In the genomic region with DNA sequence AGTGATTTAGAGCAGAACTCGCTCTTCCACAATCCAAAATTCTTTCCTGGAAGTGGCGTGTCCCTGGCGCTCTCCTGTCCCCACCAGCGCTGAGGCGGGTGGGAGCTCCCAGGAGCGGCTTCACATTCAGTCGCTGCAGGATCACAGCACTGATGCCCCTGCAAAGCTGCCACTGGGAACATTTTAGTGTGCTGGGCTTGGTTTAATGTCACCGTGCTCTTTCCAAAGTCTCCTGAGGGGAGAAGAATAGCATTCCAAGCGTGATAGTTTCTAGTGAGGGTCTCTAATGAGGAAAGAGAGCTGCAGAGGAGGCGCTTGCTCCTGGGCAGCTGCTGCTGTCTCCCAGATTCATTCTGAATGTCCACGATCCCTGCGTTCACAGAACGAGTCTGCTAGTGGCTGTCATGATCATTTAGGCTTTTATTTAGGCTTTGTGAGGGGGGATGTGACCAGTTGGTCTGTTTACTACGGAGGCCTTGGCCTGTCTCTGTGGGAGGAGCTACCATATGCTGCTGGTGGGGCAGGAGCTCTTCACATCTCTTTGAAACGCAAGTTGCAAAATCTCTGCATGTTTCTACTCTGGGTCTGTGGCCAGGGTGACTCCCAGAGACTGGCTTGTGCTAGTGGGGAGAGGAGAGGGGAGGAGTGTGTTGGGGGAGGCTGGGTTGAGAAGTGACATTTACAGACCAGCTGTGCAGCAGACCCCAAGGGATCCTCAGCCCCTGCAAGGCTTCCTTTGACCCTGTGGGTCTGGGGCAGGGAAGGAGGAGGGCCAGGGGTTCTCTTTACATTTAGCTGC, we compare ENCODE assay signal across 17 cellular contexts. TPM values are rescaled to one million over a fixed set of nuclear protein-coding genes. Genes with fewer than 3 reads are reported as not detected.
A peak's percentile ranks its signal among the peaks of the same experiment; 100 is the strongest.
DNase-seq lines count a peak whose midpoint lies in the region; ATAC-seq, FAIRE-seq and TF ChIP-seq lines count a peak whose summit lies in the region.
"Had no signal": no experiment of that assay in that cellular context is flagged by ENCODE, and none has a peak within 500 bp of the region (broad histone marks: within the 10 kb centered on the region; RNA-seq: fewer than 3 reads in every experiment).

No MANE protein-coding gene starts in this region.

- H3K36me3 Mint-ChIP-seq in activated T-cell treated with anti-CD3 and anti-CD28 coated beads, Interleukin-2, amount 50 U/mL, for 72 hours (ENCODE audit: insufficient read depth in 2 of 2) = no peaks in the 10 kb centered on the region
- H3K36me3 Mint-ChIP-seq: activated naive CD8-positive, alpha-beta T cell treated with anti-CD3 and anti-CD28 coated beads for 36 hours had no signal

- no peaks in the 10 kb centered on the region for H3K4me1 Mint-ChIP-seq in activated T-cell treated with anti-CD3 and anti-CD28 coated beads, Interleukin-2, amount 50 U/mL, for 72 hours (ENCODE audit: low read depth)
- H3K4me1 Mint-ChIP-seq: activated naive CD8-positive, alpha-beta T cell treated with anti-CD3 and anti-CD28 coated beads for 36 hours had no signal

- DNase-seq in EH (ENCODE audit: low read depth) (peak; percentile 59), adipocyte (ENCODE audit: low read depth) (peak; percentile 76), left ventricle myocardium inferior (no peak), pancreas (no peak)
- DNase-seq in stimulated activated naive CD4-positive, alpha-beta T cell treated with Interleukin-2 at 50 U/mL for 16 hours (lab: John Stamatoyannopoulos, UW) = no peak
- no peak for DNase-seq in activated T-cell treated with anti-CD3 and anti-CD28 coated beads, Interleukin-2, amount 50 U/mL, for 72 hours
- DNase-seq: activated naive CD8-positive, alpha-beta T cell treated with anti-CD3 and anti-CD28 coated beads for 36 hours; BE2C; HCEC 1CT; MM.1S; NCI-H2081 treated with DMSO at 0.1 percent for 48 hours; nucleus accumbens had no signal

- no peak overlapping the region for H3K9ac ChIP-seq in adipocyte (ENCODE audit: low read length)

- H3K27me3 ChIP-seq in adipocyte (replicated peaks; ENCODE audit: control insufficient read depth, insufficient read depth, low read length) = no peaks in the 10 kb centered on the region
- H3K27me3 ChIP-seq in left ventricle myocardium inferior (ENCODE audit: low read depth) = peaks cover 19% of the 10 kb centered on the region
- no peaks in the 10 kb centered on the region for H3K27me3 ChIP-seq in pancreas
- H3K27me3 ChIP-seq: BE2C had no signal

- H3K9me3 Mint-ChIP-seq in activated T-cell treated with anti-CD3 and anti-CD28 coated beads, Interleukin-2, amount 50 U/mL, for 72 hours = peaks cover 0 to 2% of the 10 kb centered on the region in 2 donors
- H3K9me3 Mint-ChIP-seq: activated naive CD8-positive, alpha-beta T cell treated with anti-CD3 and anti-CD28 coated beads for 36 hours had no signal

- H3K27ac Mint-ChIP-seq in activated T-cell treated with anti-CD3 and anti-CD28 coated beads, Interleukin-2, amount 50 U/mL, for 72 hours = no peak overlapping the region
- H3K27ac Mint-ChIP-seq: activated naive CD8-positive, alpha-beta T cell treated with anti-CD3 and anti-CD28 coated beads for 36 hours; dendritic cell treated with granulocyte-macrophage colony-stimulating factor and Interleukin-4, amounts not matched to agents 40 ng/mL and 50 ng/mL, for 4 days had no signal

- FAIRE-seq in pancreas (lab: Jason Lieb, UNC) = no peak
- FAIRE-seq: frontal cortex had no signal

- intact Hi-C loops in left ventricle myocardium inferior (cut with micrococcal nuclease) = no loop called here
- intact Hi-C loops in pancreas (cut with DNase I) = no loop called here

- TF ChIP-seq CTCF in left ventricle myocardium inferior (IDR thresholded peaks at IDR 0.05; ENCODE audit: borderline replicate concordance) = no peak
- no peak for TF ChIP-seq CTCF in pancreas (IDR thresholded peaks at IDR 0.05)

- 61 to 66% methylated on average over 15 of the region's 15 CpGs for WGBS in pancreas, 2 donors

- H3K36me3 ChIP-seq in adipocyte (ENCODE audit: control insufficient read depth, insufficient read depth, low read length, severe bottlenecking) = no peaks in the 10 kb centered on the region
- no peaks in the 10 kb centered on the region for H3K36me3 ChIP-seq in left ventricle myocardium inferior
- no peaks in the 10 kb centered on the region for H3K36me3 ChIP-seq in pancreas
- H3K36me3 ChIP-seq: BE2C had no signal

- H3K9me3 ChIP-seq in adipocyte (ENCODE audit: control insufficient read depth, low read length) (no peaks in the 10 kb centered on the region), left ventricle myocardium inferior (replicated peaks) (no peaks in the 10 kb centered on the region), pancreas (no peaks in the 10 kb centered on the region)
- H3K9me3 ChIP-seq: BE2C had no signal

- H3K27ac ChIP-seq in left ventricle myocardium inferior (replicated peaks) (peak overlapping the region; percentile 40), pancreas (no peak overlapping the region)
- H3K27ac ChIP-seq: VCaP had no signal

- H3K4me1 ChIP-seq in adipocyte (ENCODE audit: control insufficient read depth, insufficient read depth, low read length) (peaks cover 14% of the 10 kb centered on the region), left ventricle myocardium inferior (peaks cover 11% of the 10 kb centered on the region), pancreas (no peaks in the 10 kb centered on the region)

- H3K4me3 ChIP-seq in adipocyte (ENCODE audit: low read length) = peak overlapping the region; percentile 6
- H3K4me3 ChIP-seq in left ventricle myocardium inferior = no peak overlapping the region
- no peak overlapping the region for H3K4me3 ChIP-seq in pancreas

- peaks cover 26% of the 10 kb centered on the region for H3K27me3 Mint-ChIP-seq in activated T-cell treated with anti-CD3 and anti-CD28 coated beads, Interleukin-2, amount 50 U/mL, for 72 hours (ENCODE audit: low read depth)

- peak in 3 of 4 donors; percentile 25 to 65 (median 46) for ATAC-seq in pancreas
- ATAC-seq in HG02973 (IDR thresholded peaks at IDR 0.05; ENCODE audit: unreplicated experiment) = no peak
- ATAC-seq in activated T-cell treated with anti-CD3 and anti-CD28 coated beads, Interleukin-2, amount 50 U/mL, for 72 hours (replicated peaks in 1 of 2) = no peak
- no peak for ATAC-seq in GM21529 (IDR thresholded peaks at IDR 0.05; ENCODE audit: unreplicated experiment)

- no peak overlapping the region for H3K4me3 Mint-ChIP-seq in activated T-cell treated with anti-CD3 and anti-CD28 coated beads, Interleukin-2, amount 50 U/mL, for 72 hours
- H3K4me3 Mint-ChIP-seq: activated naive CD8-positive, alpha-beta T cell treated with anti-CD3 and anti-CD28 coated beads for 36 hours; dendritic cell treated with granulocyte-macrophage colony-stimulating factor and Interleukin-4, amounts not matched to agents 40 ng/mL and 50 ng/mL, for 4 days had no signal

RNA-seq across cellular contexts. Expression of a gene that starts 23.4 kb away (rescaled TPM):
- 14.3 TPM for total RNA-seq in left ventricle myocardium inferior
- total RNA-seq in pancreas = 10 to 100 TPM in 3 of 6 donors, 1 to 10 TPM in 3; 3.7 to 39.2 (median 11.0) TPM
- polyA plus RNA-seq in pancreas = 10 to 100 TPM in 1 of 2 donors, 1 to 10 TPM in 1; 9.1 to 11.3 TPM
- 1 to 10 TPM in 1 of 2 donors, under 1 TPM in 1; 0.90 to 1.0 TPM for total RNA-seq in activated T-cell treated with anti-CD3 and anti-CD28 coated beads, Interleukin-2, amount 50 U/mL, for 72 hours

Comparison
In these comparisons a context has a peak if more than half of its experiments do, and no peak if none do; other contexts are left out.
1. DNase-seq: peak in EH (single experiment) and adipocyte (single experiment); none in left ventricle myocardium inferior (single experiment), pancreas (0 of 6), stimulated activated naive CD4-positive, alpha-beta T cell treated with Interleukin-2 at 50 U/mL for 16 hours (single experiment) and activated T-cell treated with anti-CD3 and anti-CD28 coated beads, Interleukin-2, amount 50 U/mL, for 72 hours (0 of 2).
2. ATAC-seq: peak in pancreas (3 of 4); none in HG02973 (single experiment), activated T-cell treated with anti-CD3 and anti-CD28 coated beads, Interleukin-2, amount 50 U/mL, for 72 hours (0 of 2) and GM21529 (single experiment).